In genomic region chr6:36544228-36544627, GRCh38 we compare ENCODE assay signal across 8 cellular contexts. TPM values are rescaled to one million over a fixed set of nuclear protein-coding genes. Genes with fewer than 3 reads are reported as not detected.
DNase-seq lines count a peak whose midpoint lies in the region; ATAC-seq and TF ChIP-seq lines count a peak whose summit lies in the region.

No MANE protein-coding gene starts in this region.

- no peaks in the 10 kb centered on the region for H3K27me3 ChIP-seq in CD8-positive, alpha-beta memory T cell (ENCODE audit: insufficient read depth, low read length, poor library complexity, severe bottlenecking)
- no peaks in the 10 kb centered on the region for H3K27me3 ChIP-seq in stomach

- WGBS in stomach, 5 donors = 57 to 72% (median 67%) methylated on average over 1 of the region's 1 CpG

- H3K36me3 ChIP-seq in CD8-positive, alpha-beta memory T cell (ENCODE audit: insufficient read depth, low read length) = peaks cover 16% of the 10 kb centered on the region
- H3K36me3 ChIP-seq in OCI-LY7 (ENCODE audit: insufficient read depth, low read length) (peaks cover 51% of the 10 kb centered on the region), stomach (peaks cover 11 to 24% (median 22%) of the 10 kb centered on the region in 4 donors)

- peaks cover 63% of the 10 kb centered on the region for H3K4me1 ChIP-seq in CD8-positive, alpha-beta memory T cell (ENCODE audit: insufficient read depth, low read length)
- H3K4me1 ChIP-seq in OCI-LY7 (ENCODE audit: insufficient read depth, low read length, poor library complexity, severe bottlenecking) = peaks cover 46% of the 10 kb centered on the region
- H3K4me1 ChIP-seq in stomach = peaks cover 22 to 60% (median 45%) of the 10 kb centered on the region in 4 donors

- H3K4me3 Mint-ChIP-seq in CD8-positive, alpha-beta memory T cell = peak overlapping the region; percentile 88 to 100 (median 99)
- H3K4me3 Mint-ChIP-seq in MCF 10A (ENCODE audit: unreplicated experiment) (peak overlapping the region; percentile 62), progenitor cell of endocrine pancreas (ENCODE audit: low read depth) (peak overlapping the region; percentile 44)

- no peak overlapping the region for H2AFZ ChIP-seq in OCI-LY7 (ENCODE audit: low read length)

- CTCF ChIA-PET in CD8-positive, alpha-beta memory T cell (lab: Charles Lee) = interaction anchor here (1.0 to 1.8 kb wide), 8 partner anchors 35 to 137 kb away, joined by 3 to 5 read pairs (median 4); partner anchors contain the start of gene SRSF3
- CTCF ChIA-PET in OCI-LY7 (lab: Charles Lee; ENCODE audit: unreplicated experiment) (no interaction called here), MCF 10A (lab: Yijun Ruan, JAX) (interaction anchor here (0.7 to 1.1 kb wide), 2 partner anchors 11 to 80 kb away, joined by 3 read pairs; no protein-coding TSS in a partner anchor)

- no TSS peak for BruUV-seq in OCI-LY7 (replicated peaks; lab: Mats Ljungman, UMichigan)
- no TSS peak for BruUV-seq in MCF 10A (replicated peaks; lab: Mats Ljungman, UMichigan)

- TF ChIP-seq CTCF in OCI-LY7 (conservative IDR thresholded peaks at IDR 0.05; ENCODE audit: low read length) (no peak), MCF 10A (IDR thresholded peaks at IDR 0.05; ENCODE audit: unreplicated experiment) (no peak), progenitor cell of endocrine pancreas (IDR thresholded peaks at IDR 0.05; ENCODE audit: unreplicated experiment) (no peak), stomach (IDR thresholded peaks at IDR 0.05) (no peak)

- peak overlapping the region; percentile 26 for H3K27ac ChIP-seq in CD8-positive, alpha-beta memory T cell (ENCODE audit: low read depth, low read length)
- H3K27ac ChIP-seq in OCI-LY7 (ENCODE audit: low read depth, low read length, poor library complexity, severe bottlenecking) (no peak overlapping the region), stomach (peak overlapping the region in 2 of 5 donors; percentile 45 to 99)

- H3K9me3 ChIP-seq in CD8-positive, alpha-beta memory T cell (ENCODE audit: low read length) = no peaks in the 10 kb centered on the region
- H3K9me3 ChIP-seq in OCI-LY7 (ENCODE audit: low read length) (no peaks in the 10 kb centered on the region), stomach (no peaks in the 10 kb centered on the region)

- H3K9me3 Mint-ChIP-seq in CD8-positive, alpha-beta memory T cell = no peaks in the 10 kb centered on the region
- H3K9me3 Mint-ChIP-seq in MCF 10A (ENCODE audit: unreplicated experiment) = no peaks in the 10 kb centered on the region
- H3K9me3 Mint-ChIP-seq in progenitor cell of endocrine pancreas (ENCODE audit: low read depth) = no peaks in the 10 kb centered on the region

- peaks cover 57 to 81% (median 73%) of the 10 kb centered on the region in 3 donors for H3K4me1 Mint-ChIP-seq in CD8-positive, alpha-beta memory T cell
- peaks cover 12% of the 10 kb centered on the region for H3K4me1 Mint-ChIP-seq in MCF 10A (ENCODE audit: insufficient read depth, unreplicated experiment)
- peaks cover 21% of the 10 kb centered on the region for H3K4me1 Mint-ChIP-seq in progenitor cell of endocrine pancreas (ENCODE audit: low read depth)

- H4K20me1 ChIP-seq in OCI-LY7 (ENCODE audit: insufficient read depth, low read length) = peaks cover 13% of the 10 kb centered on the region; the same call in 1 of the 2 replicates

- peak; percentile 52 to 88 (median 79) for DNase-seq in CD8-positive, alpha-beta memory T cell
- DNase-seq in OCI-LY7 (ENCODE audit: low spot score) (no peak), MCF 10A (ENCODE audit: unreplicated experiment) (peak; percentile 11), progenitor cell of endocrine pancreas (ENCODE audit: low spot score, unreplicated experiment) (no peak), D341Med (ENCODE audit: low spot score) (no peak), stomach (no peak)

- intact Hi-C loops in OCI-LY7 (cut with micrococcal nuclease; ENCODE audit: unreplicated experiment) (no loop called here), MCF 10A (cut with micrococcal nuclease) (no loop called here), stomach (cut with DNase I; ENCODE audit: low total_unique reads) (no loop called here)

- H3K4me2 ChIP-seq in OCI-LY7 (ENCODE audit: low read length) = peak overlapping the region; percentile 90

- peaks cover 64% of the 10 kb centered on the region for H3K79me2 ChIP-seq in OCI-LY7 (ENCODE audit: insufficient read depth, low read depth, low read length)

- H3K9me2 ChIP-seq in OCI-LY7 (ENCODE audit: insufficient read depth, low read length) = no peaks in the 10 kb centered on the region

- POLR2A ChIA-PET in CD8-positive, alpha-beta memory T cell (lab: Charles Lee) = interaction anchor here (0.5 to 5.9 kb wide), 6 partner anchors 11 to 339 kb away, joined by 3 to 107 read pairs (median 4); partner anchors contain the start of gene SRSF3
- POLR2A ChIA-PET in OCI-LY7 (lab: Charles Lee) = interaction anchor here (0.8 to 1.3 kb wide), 8 partner anchors 10 to 54 kb away, joined by 3 to 6 read pairs (median 4); no protein-coding TSS in a partner anchor
- POLR2A ChIA-PET in MCF 10A (lab: Yijun Ruan, JAX) = interaction anchor here (0.7 to 6.0 kb wide), 8 partner anchors 10 to 126 kb away, joined by 3 to 96 read pairs (median 4); partner anchors contain the start of gene SRSF3

- peaks cover 0 to 64% (median 3%) of the 10 kb centered on the region in 3 donors for H3K36me3 Mint-ChIP-seq in CD8-positive, alpha-beta memory T cell
- H3K36me3 Mint-ChIP-seq in MCF 10A (ENCODE audit: insufficient read depth, unreplicated experiment) = peaks cover 21% of the 10 kb centered on the region
- peaks cover 6% of the 10 kb centered on the region for H3K36me3 Mint-ChIP-seq in progenitor cell of endocrine pancreas (ENCODE audit: insufficient read depth)

- no peak for TF ChIP-seq EP300 in stomach (IDR thresholded peaks at IDR 0.05)

- peaks cover 0 to 2% of the 10 kb centered on the region in 2 donors for H3K27me3 Mint-ChIP-seq in CD8-positive, alpha-beta memory T cell
- H3K27me3 Mint-ChIP-seq in MCF 10A (ENCODE audit: insufficient read depth, unreplicated experiment) (no peaks in the 10 kb centered on the region), progenitor cell of endocrine pancreas (no peaks in the 10 kb centered on the region)

- ATAC-seq in HG02885 (IDR thresholded peaks at IDR 0.05; ENCODE audit: poor library complexity, unreplicated experiment) (no peak), HG03342 (IDR thresholded peaks at IDR 0.05; ENCODE audit: unreplicated experiment) (no peak)

- H3K4me3 ChIP-seq in CD8-positive, alpha-beta memory T cell (ENCODE audit: low read length) = peak overlapping the region; percentile 89
- peak overlapping the region; percentile 84 for H3K4me3 ChIP-seq in OCI-LY7 (ENCODE audit: low read depth, low read length, poor library complexity, severe bottlenecking)
- H3K4me3 ChIP-seq in stomach = peak overlapping the region in 2 of 4 donors; percentile 16 to 27

- TF ChIP-seq POLR2A in stomach (IDR thresholded peaks at IDR 0.05) = no peak

- H3K27ac Mint-ChIP-seq in CD8-positive, alpha-beta memory T cell = peak overlapping the region; percentile 85 to 98 (median 94)
- peak overlapping the region; percentile 35 for H3K27ac Mint-ChIP-seq in MCF 10A (ENCODE audit: low read depth, unreplicated experiment)
- H3K27ac Mint-ChIP-seq in progenitor cell of endocrine pancreas = no peak overlapping the region

RNA-seq across cellular contexts. Expression of gene STK38, which starts 3.1 kb away (rescaled TPM):
- 10 to 100 TPM; 44.9 to 47.6 TPM for total RNA-seq in CD8-positive, alpha-beta memory T cell
- 110 TPM for polyA plus RNA-seq in CD8-positive, alpha-beta memory T cell
- total RNA-seq in OCI-LY7 (2014; rRNA removed; shearing (Covaris generic)) = 22.4 and 29.4 TPM in 2 replicates
- total RNA-seq in OCI-LY7 (2022) = 42.5 and 46.5 TPM in 2 replicates
- total RNA-seq in MCF 10A (2022) = 16.8 and 20.0 TPM in 2 replicates
- 46.9 and 47.2 TPM in 2 replicates for total RNA-seq in progenitor cell of endocrine pancreas
- 10 to 100 TPM; 20.4 to 63.7 (median 26.3) TPM for total RNA-seq in stomach
- polyA plus RNA-seq in stomach = 10 to 100 TPM; 14.1 to 24.9 (median 19.1) TPM

RNA-seq across cellular contexts. Expression of gene SRSF3, which starts 49.9 kb away (rescaled TPM):
- 100 to 1,000 TPM; 572 to 579 TPM for total RNA-seq in CD8-positive, alpha-beta memory T cell
- 370 TPM for polyA plus RNA-seq in CD8-positive, alpha-beta memory T cell
- total RNA-seq in OCI-LY7 (2014; rRNA removed; shearing (Covaris generic)) = 316 and 557 TPM in 2 replicates
- total RNA-seq in OCI-LY7 (2022) (498 and 539 TPM in 2 replicates), MCF 10A (2022) (364 and 479 TPM in 2 replicates), progenitor cell of endocrine pancreas (427 and 442 TPM in 2 replicates), stomach (100 to 1,000 TPM in 4 of 5 donors, 10 to 100 TPM in 1; 77.2 to 250 (median 145) TPM)
- polyA plus RNA-seq in stomach = 100 to 1,000 TPM; 130 to 179 (median 146) TPM

Comparison
In these comparisons a context has a peak if more than half of its experiments do, and no peak if none do; other contexts are left out.
1. DNase-seq: peak in CD8-positive, alpha-beta memory T cell (5 of 5) and MCF 10A (single experiment); none in OCI-LY7 (single experiment), progenitor cell of endocrine pancreas (single experiment), D341Med (single experiment) and stomach (single experiment).
2. H3K4me3 Mint-ChIP-seq: peak in every context shown above with its lines; median percentile 99 in CD8-positive, alpha-beta memory T cell; 62 in MCF 10A; 44 in progenitor cell of endocrine pancreas.